ENCODE assay signal across 1 cellular context in genomic region chr14:104687601-104688504, GRCh38.
TF ChIP-seq lines count a peak whose summit lies in the region.

No MANE protein-coding gene starts in this region.

TF ChIP-seq in HEK293, 187 proteins besides CTCF, POLR2A, EP300 and RAD21 (continued from another document):
- TF ChIP-seq ZFHX2 (tag by site-specific recombination; conservative IDR thresholded peaks at IDR 0.05) (peak; percentile 97), ZNF133 (tag by site-specific recombination; IDR thresholded peaks at IDR 0.05) (no peak), SP3 (tag by site-specific recombination; IDR thresholded peaks at IDR 0.05) (no peak), ZNF791 (tag by site-specific recombination; IDR thresholded peaks at IDR 0.05) (no peak), ZNF416 (tag by site-specific recombination; IDR thresholded peaks at IDR 0.05) (no peak), GLI2 (tag by site-specific recombination; IDR thresholded peaks at IDR 0.05; ENCODE audit: borderline replicate concordance, low read depth) (no peak), KLF1 (tag by site-specific recombination; IDR thresholded peaks at IDR 0.05) (peak; percentile 78), ZNF426 (tag by site-specific recombination; IDR thresholded peaks at IDR 0.05) (no peak), ZNF558 (tag by site-specific recombination; IDR thresholded peaks at IDR 0.05) (no peak)
TF ChIP-seq in HEK293: peak in this region for 7.
